Comparison of ENCODE assay signal across 16 cellular contexts in genomic region chr1:173212952-173213491, GRCh38. TPM values are rescaled to one million over a fixed set of nuclear protein-coding genes. Genes with fewer than 3 reads are reported as not detected.
DNase-seq lines count a peak whose midpoint lies in the region; ATAC-seq, FAIRE-seq and TF ChIP-seq lines count a peak whose summit lies in the region.
"Had no signal": no experiment of that assay in that cellular context is flagged by ENCODE, and none has a peak within 500 bp of the region (broad histone marks: within the 10 kb centered on the region; RNA-seq: fewer than 3 reads in every experiment).

No MANE protein-coding gene starts in this region.

- no peaks in the 10 kb centered on the region for H3K27me3 ChIP-seq in MM.1S (replicated peaks; ENCODE audit: insufficient read depth, low read length)
- H3K27me3 ChIP-seq in pancreas: no peaks in the 10 kb centered on the region
- H3K27me3 ChIP-seq: neural progenitor cell, spleen had no signal

- H3K4me2 ChIP-seq in OCI-LY7 (ENCODE audit: low read length) (no peak overlapping the region), MM.1S (ENCODE audit: low read depth, low read length) (no peak overlapping the region)

- TF ChIP-seq POLR2A in GM12891 (IDR thresholded peaks at IDR 0.05; ENCODE audit: low read depth, low read length): no peak

- H2AFZ ChIP-seq in OCI-LY7 (ENCODE audit: low read length) (no peak overlapping the region), MM.1S (ENCODE audit: low read length) (no peak overlapping the region)
- H2AFZ ChIP-seq: neural progenitor cell had no signal

- intact Hi-C loops in OCI-LY7 (cut with micrococcal nuclease; ENCODE audit: unreplicated experiment): no loop called here
- intact Hi-C loops in pancreas (cut with DNase I): no loop called here

- H3K9ac ChIP-seq in MM.1S (ENCODE audit: low read length): no peak overlapping the region
- H3K9ac ChIP-seq: neural progenitor cell had no signal

- no peaks in the 10 kb centered on the region for H3K9me2 ChIP-seq in OCI-LY7 (ENCODE audit: insufficient read depth, low read length)
- no peaks in the 10 kb centered on the region for H3K9me2 ChIP-seq in MM.1S (replicated peaks; ENCODE audit: insufficient read depth, low read length)

- H3K36me3 ChIP-seq in OCI-LY7 (ENCODE audit: insufficient read depth, low read length): no peaks in the 10 kb centered on the region
- no peaks in the 10 kb centered on the region for H3K36me3 ChIP-seq in MM.1S (replicated peaks; ENCODE audit: insufficient read depth, low read length)
- H3K36me3 ChIP-seq in pancreas: no peaks in the 10 kb centered on the region
- H3K36me3 ChIP-seq: neural progenitor cell, spleen had no signal

- H3K27ac ChIP-seq in OCI-LY7 (ENCODE audit: low read depth, low read length, poor library complexity, severe bottlenecking) (no peak overlapping the region), MM.1S (ENCODE audit: low read length) (no peak overlapping the region), pancreas (no peak overlapping the region)
- H3K27ac ChIP-seq: neural progenitor cell, spleen had no signal

- H3F3A ChIP-seq in MM.1S (ENCODE audit: insufficient read depth, low read length): no peaks in the 10 kb centered on the region

- H3K4me3 ChIP-seq in OCI-LY7 (ENCODE audit: low read depth, low read length, poor library complexity, severe bottlenecking): no peak overlapping the region
- no peak overlapping the region for H3K4me3 ChIP-seq in MM.1S (ENCODE audit: low read length)
- H3K4me3 ChIP-seq in pancreas: no peak overlapping the region
- H3K4me3 ChIP-seq: neural progenitor cell, spleen had no signal

- H3K79me2 ChIP-seq in OCI-LY7 (ENCODE audit: insufficient read depth, low read depth, low read length) (no peaks in the 10 kb centered on the region), MM.1S (ENCODE audit: low read length) (no peaks in the 10 kb centered on the region)

- no TSS peak for BruUV-seq in OCI-LY7 (replicated peaks; lab: Mats Ljungman, UMichigan)

- ATAC-seq in GM19351 (IDR thresholded peaks at IDR 0.05; ENCODE audit: unreplicated experiment): peak; percentile 81
- ATAC-seq in HG02763 (IDR thresholded peaks at IDR 0.05; ENCODE audit: unreplicated experiment): peak; percentile 87
- ATAC-seq in HG03460 (IDR thresholded peaks at IDR 0.05; ENCODE audit: unreplicated experiment): peak; percentile 87
- ATAC-seq in pancreas: no peak

- TF ChIP-seq CTCF in OCI-LY7 (conservative IDR thresholded peaks at IDR 0.05; ENCODE audit: low read length) (no peak), MM.1S (IDR thresholded peaks at IDR 0.05; ENCODE audit: low read length) (no peak), pancreas (IDR thresholded peaks at IDR 0.05) (no peak)

- H3K4me1 ChIP-seq in OCI-LY7 (ENCODE audit: insufficient read depth, low read length, poor library complexity, severe bottlenecking) (no peaks in the 10 kb centered on the region), MM.1S (ENCODE audit: low read length) (peaks cover 3% of the 10 kb centered on the region; the same call in 1 of the 2 replicates), pancreas (peaks cover 0 to 8% (median 3%) of the 10 kb centered on the region in 3 donors)
- H3K4me1 ChIP-seq: spleen had no signal

- H4K20me1 ChIP-seq in OCI-LY7 (ENCODE audit: insufficient read depth, low read length) (no peaks in the 10 kb centered on the region), MM.1S (ENCODE audit: insufficient read depth, low read length) (no peaks in the 10 kb centered on the region)

- no peak for DNase-seq in GM12891 (ENCODE audit: insufficient read length, low spot score)
- DNase-seq in OCI-LY7 (ENCODE audit: low spot score): no peak
- no peak for DNase-seq in MM.1S
- DNase-seq in HCEC 1CT: no peak
- DNase-seq in pancreas: no peak
- DNase-seq: activated CD4-positive, alpha-beta T cell treated with anti-CD3 and anti-CD28 coated beads, Interleukin-2, amount 50 U/mL, for 4 hours; cortex of kidney; foreskin fibroblast; GDM1; NK-92 treated with Interleukin-12 subunit alpha and Interleukin-12 subunit beta, amount 100 ng/mL, for 24 hours; spleen; SW 1271 had no signal

- H3K9me3 ChIP-seq in OCI-LY7 (ENCODE audit: low read length) (no peaks in the 10 kb centered on the region), MM.1S (replicated peaks; ENCODE audit: insufficient read depth, low read length) (no peaks in the 10 kb centered on the region), pancreas (no peaks in the 10 kb centered on the region)
- H3K9me3 ChIP-seq: spleen had no signal

- CTCF ChIA-PET in OCI-LY7 (lab: Charles Lee; ENCODE audit: unreplicated experiment): no interaction called here

- POLR2A ChIA-PET in OCI-LY7 (lab: Charles Lee): interaction anchor here (0.6 kb wide), 1 partner anchor 173 kb away, joined by 4 read pairs; no protein-coding TSS in a partner anchor

- FAIRE-seq in GM12891 (lab: Jason Lieb, UNC): peak; percentile 63
- FAIRE-seq in pancreas (lab: Jason Lieb, UNC): no peak

- 60 to 64% methylated on average over 2 of the region's 2 CpGs for WGBS in pancreas, 2 donors

TF ChIP-seq in GM12891, 5 proteins besides CTCF, POLR2A, EP300 and RAD21:
- TF ChIP-seq POLR2AphosphoS5 (IDR thresholded peaks at IDR 0.05; ENCODE audit: low read depth, low read length): no peak
- TF ChIP-seq SPI1 (IDR thresholded peaks at IDR 0.05; ENCODE audit: low read depth, low read length): no peak
- no peak for TF ChIP-seq POU2F2 (IDR thresholded peaks at IDR 0.05; ENCODE audit: low read depth, low read length)
- no peak for TF ChIP-seq PAX5 (IDR thresholded peaks at IDR 0.05; ENCODE audit: insufficient read depth, low read length, severe bottlenecking)
- TF ChIP-seq TAF1 (IDR thresholded peaks at IDR 0.05; ENCODE audit: low read depth, low read length): no peak

RNA-seq across cellular contexts. Expression of gene TNFSF4, which starts 5.9 kb away (rescaled TPM):
- 8.1 TPM for polyA plus RNA-seq in GM12891 (2012; ENCODE audit: low read depth, missing spikeins)
- 0.62 and 0.63 TPM in 2 replicates for total RNA-seq in OCI-LY7 (2014; rRNA removed; shearing (Covaris generic))
- total RNA-seq in OCI-LY7 (2022) (0.44 and 0.53 TPM in 2 replicates), pancreas (1 to 10 TPM in 1 of 6 donors, under 1 TPM in 5; 0.25 to 1.1 (median 0.45) TPM)
- polyA plus RNA-seq in pancreas: under 1 TPM; 0.30 to 0.61 TPM

Comparison
In these comparisons a context has a peak if more than half of its experiments do, and no peak if none do; other contexts are left out.
1. ATAC-seq: peak in GM19351 (single experiment), HG02763 (single experiment) and HG03460 (single experiment); none in pancreas (0 of 4).